Comparison of ENCODE assay signal across 1 cellular context in the genomic region with DNA sequence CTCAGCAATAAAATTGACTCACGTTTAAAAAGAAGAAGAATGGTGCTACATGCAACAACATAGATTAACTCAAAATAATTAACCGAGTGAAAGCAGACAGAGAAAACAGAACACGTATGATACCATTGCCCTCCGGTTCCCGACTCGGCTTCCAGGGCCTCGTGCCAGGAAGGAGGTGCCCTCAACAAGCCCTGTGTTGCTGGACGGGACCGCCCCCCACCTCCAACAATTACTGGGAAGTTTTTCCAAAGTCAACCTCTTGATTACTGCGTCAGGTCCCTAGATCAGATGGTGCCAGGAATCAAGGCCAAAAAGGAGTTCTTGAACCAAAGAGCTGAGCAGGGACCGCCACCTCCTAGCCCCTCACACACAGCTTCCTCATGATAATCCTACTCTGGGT.
TF ChIP-seq lines count a peak whose summit lies in the region.

No MANE protein-coding gene starts in this region.

TF ChIP-seq in H1, 55 proteins besides CTCF, POLR2A, EP300 and RAD21:
- no peak for TF ChIP-seq NRF1 (IDR thresholded peaks at IDR 0.05; ENCODE audit: low read depth, low read length)
- no peak for TF ChIP-seq PHF8 (conservative IDR thresholded peaks at IDR 0.05; ENCODE audit: low read depth, low read length)
- no peak for TF ChIP-seq SP1 (IDR thresholded peaks at IDR 0.05; ENCODE audit: low read depth, low read length)
- no peak for TF ChIP-seq KDM4A (IDR thresholded peaks at IDR 0.05; ENCODE audit: low read depth, low read length, severe bottlenecking)
- no peak for TF ChIP-seq EZH2 (IDR thresholded peaks at IDR 0.05; ENCODE audit: low read depth, low read length, severe bottlenecking)
- TF ChIP-seq RXRA (IDR thresholded peaks at IDR 0.05; ENCODE audit: insufficient read depth, low read depth, low read length): no peak
- TF ChIP-seq BRCA1 (IDR thresholded peaks at IDR 0.05; ENCODE audit: low read depth, low read length): no peak
- TF ChIP-seq YY1 (IDR thresholded peaks at IDR 0.05; ENCODE audit: low read depth, low read length): no peak
- TF ChIP-seq, protein P1, sequence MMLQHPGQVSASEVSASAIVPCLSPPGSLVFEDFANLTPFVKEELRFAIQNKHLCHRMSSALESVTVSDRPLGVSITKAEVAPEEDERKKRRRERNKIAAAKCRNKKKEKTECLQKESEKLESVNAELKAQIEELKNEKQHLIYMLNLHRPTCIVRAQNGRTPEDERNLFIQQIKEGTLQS (IDR thresholded peaks at IDR 0.05; ENCODE audit: insufficient read depth, low read depth, low read length): no peak
- TF ChIP-seq CBX8 (IDR thresholded peaks at IDR 0.05; ENCODE audit: borderline replicate concordance, low read depth, low read length): no peak
- TF ChIP-seq NANOG (IDR thresholded peaks at IDR 0.05; ENCODE audit: insufficient read depth, low read depth, low read length, poor library complexity, severe bottlenecking): no peak
- TF ChIP-seq TBP (IDR thresholded peaks at IDR 0.05; ENCODE audit: low read depth, low read length): no peak
- no peak for TF ChIP-seq CEBPB (IDR thresholded peaks at IDR 0.05; ENCODE audit: low read depth, low read length)
- no peak for TF ChIP-seq ASH2L (IDR thresholded peaks at IDR 0.05; ENCODE audit: low read length)
- no peak for TF ChIP-seq BACH1 (IDR thresholded peaks at IDR 0.05; ENCODE audit: low read length)
- TF ChIP-seq CHD2 (IDR thresholded peaks at IDR 0.05; ENCODE audit: low read length): no peak
- TF ChIP-seq HDAC6 (IDR thresholded peaks at IDR 0.05; ENCODE audit: low read depth, low read length): no peak
- TF ChIP-seq SIN3A (conservative IDR thresholded peaks at IDR 0.05 in 1 of 2, IDR thresholded peaks at IDR 0.05 in 1 of 2; ENCODE audit: low read depth in 1 of 2, low read length in 2 of 2): no peak
